ENCODE assay signal across 9 cellular contexts in genomic region chr14:76056128-76056527, GRCh38.
DNase-seq lines count a peak whose midpoint lies in the region; TF ChIP-seq lines count a peak whose summit lies in the region.
"Had no signal": no experiment of that assay in that cellular context is flagged by ENCODE, and none has a peak within 500 bp of the region (broad histone marks: within the 10 kb centered on the region; RNA-seq: fewer than 3 reads in every experiment).

No MANE protein-coding gene starts in this region.

- peak; percentile 14 for DNase-seq in DMS53 (lab: John Stamatoyannopoulos, UW)
- no peak for DNase-seq in DMS53 treated with DMSO at 0.1 percent for 48 hours (lab: John Stamatoyannopoulos, UW; ENCODE audit: unreplicated experiment)
- DNase-seq in brain microvascular endothelial cell, result peak; percentile 9
- no peak for DNase-seq in neuronal stem cell (ENCODE audit: low spot score)
- DNase-seq in COR-L47 (lab: John Stamatoyannopoulos, UW), result no peak
- no peak for DNase-seq in CD14-positive monocyte (ENCODE audit: low spot score)
- no peak for DNase-seq in SKM-1 treated with dmso at 0.1 percent for 144 hours (lab: John Stamatoyannopoulos, UW; ENCODE audit: unreplicated experiment)
- DNase-seq: RPMI8226 had no signal

- no peak overlapping the region for H4K91ac ChIP-seq in neuronal stem cell (ENCODE audit: low read depth, low read length, poor library complexity)

- no peak overlapping the region for H3K4me3 Mint-ChIP-seq in CD14-positive monocyte

- H3K4me2 ChIP-seq in Loucy (ENCODE audit: low read depth, low read length, poor library complexity, severe bottlenecking), result no peak overlapping the region
- H3K4me2 ChIP-seq in neuronal stem cell (ENCODE audit: insufficient read depth, low read length, poor library complexity, severe bottlenecking), result no peak overlapping the region

- H2BK120ac ChIP-seq in neuronal stem cell (ENCODE audit: low read depth, low read length), result peak overlapping the region; percentile 69

- no peaks in the 10 kb centered on the region for H3K36me3 Mint-ChIP-seq in CD14-positive monocyte

- no peaks in the 10 kb centered on the region for H3K79me1 ChIP-seq in neuronal stem cell (ENCODE audit: low read depth, low read length)

- H3K27me3 ChIP-seq in Loucy (ENCODE audit: insufficient read depth, low read length, poor library complexity, severe bottlenecking) (no peaks in the 10 kb centered on the region), brain microvascular endothelial cell (replicated peaks) (no peaks in the 10 kb centered on the region), neuronal stem cell (ENCODE audit: control insufficient read depth in 3 of 3, insufficient read depth in 3 of 3, low read depth in 1 of 3, low read length in 3 of 3) (no peaks in the 10 kb centered on the region)

- H3F3A ChIP-seq in Loucy (ENCODE audit: low read depth), result no peaks in the 10 kb centered on the region

- no peak overlapping the region for H2BK12ac ChIP-seq in neuronal stem cell (ENCODE audit: low read length)

- no peak overlapping the region for H3K27ac Mint-ChIP-seq in CD14-positive monocyte

- no CpG with 5 or more reads among the region's 8 CpGs for WGBS in neuronal stem cell (ENCODE audit: extremely low coverage in 2 of 2, insufficient read length in 2 of 2, insufficient replicate concordance in 1 of 2), 2 donors

- H3K4me1 Mint-ChIP-seq in CD14-positive monocyte, result no peaks in the 10 kb centered on the region

- H3K4ac ChIP-seq in neuronal stem cell (ENCODE audit: low read length), result no peak overlapping the region

- no peak overlapping the region for H3K23ac ChIP-seq in neuronal stem cell (ENCODE audit: low read depth, low read length, poor library complexity)

- in situ Hi-C loops in brain microvascular endothelial cell (cut with HindIII; ENCODE audit: low pct_ligation_motif_present, low sequenced_read_pairs), result no loop called here

- H3K9me3 Mint-ChIP-seq in CD14-positive monocyte, result no peaks in the 10 kb centered on the region

- peaks cover 0 to 3% (median 0%) of the 10 kb centered on the region in 3 donors for H3K27me3 Mint-ChIP-seq in CD14-positive monocyte (ENCODE audit: low read depth in 3 of 3)

- TF ChIP-seq CTCF in Loucy (conservative IDR thresholded peaks at IDR 0.05; ENCODE audit: low read length), result peak; percentile 72
- TF ChIP-seq CTCF in brain microvascular endothelial cell (IDR thresholded peaks at IDR 0.05; ENCODE audit: low read depth, low read length, missing control alignments), result peak; percentile 71
- TF ChIP-seq CTCF in CD14-positive monocyte (IDR thresholded peaks at IDR 0.05), result no peak

- no peaks in the 10 kb centered on the region for H3K79me2 ChIP-seq in Loucy (ENCODE audit: insufficient read depth, low read length)

- H2BK5ac ChIP-seq in neuronal stem cell (ENCODE audit: low read length), result no peak overlapping the region

- H3K4me3 ChIP-seq in Loucy (ENCODE audit: low read length, poor library complexity, severe bottlenecking) (no peak overlapping the region), brain microvascular endothelial cell (ENCODE audit: low read depth, low read length) (no peak overlapping the region), neuronal stem cell (ENCODE audit: low read length in 2 of 2) (no peak overlapping the region)

- H2AFZ ChIP-seq in Loucy (ENCODE audit: low read length), result no peak overlapping the region
- no peak overlapping the region for H2AFZ ChIP-seq in neuronal stem cell (ENCODE audit: low read length)

- H3K18ac ChIP-seq in neuronal stem cell (ENCODE audit: low read length), result no peak overlapping the region

- no peak overlapping the region for H4K8ac ChIP-seq in neuronal stem cell (ENCODE audit: low read depth, low read length)

- intact Hi-C loops in CD14-positive monocyte (cut with micrococcal nuclease), result loop anchor here (10.0 kb wide), 1 partner anchor 329 kb away; no protein-coding TSS in a partner anchor

- no peaks in the 10 kb centered on the region for H4K20me1 ChIP-seq in Loucy (ENCODE audit: insufficient read depth, low read length, poor library complexity, severe bottlenecking)

- no peaks in the 10 kb centered on the region for H3K9me3 ChIP-seq in Loucy (ENCODE audit: insufficient read depth, low read depth, low read length)
- no peaks in the 10 kb centered on the region for H3K9me3 ChIP-seq in neuronal stem cell (replicated peaks in 1 of 2; ENCODE audit: control insufficient read depth in 2 of 2, insufficient read depth in 1 of 2, low read depth in 1 of 2, low read length in 2 of 2)

- no peak overlapping the region for H3K14ac ChIP-seq in neuronal stem cell (ENCODE audit: low read length)

- no peak overlapping the region for H2AK5ac ChIP-seq in neuronal stem cell (ENCODE audit: low read depth, low read length)

- no peak overlapping the region for H3K27ac ChIP-seq in brain microvascular endothelial cell
- no peak overlapping the region for H3K27ac ChIP-seq in neuronal stem cell (replicated peaks; ENCODE audit: low read length)

- H2BK15ac ChIP-seq in neuronal stem cell (ENCODE audit: low read length), result no peak overlapping the region

- H3K4me1 ChIP-seq in Loucy (ENCODE audit: insufficient read depth, low read length, poor library complexity, severe bottlenecking) (no peaks in the 10 kb centered on the region), neuronal stem cell (ENCODE audit: control insufficient read depth in 2 of 2, insufficient read depth in 1 of 2, low read depth in 1 of 2, low read length in 2 of 2) (no peaks in the 10 kb centered on the region)

- no peaks in the 10 kb centered on the region for H3K9me2 ChIP-seq in Loucy (replicated peaks; ENCODE audit: low read depth, low read length)

- no peak overlapping the region for H3K9ac ChIP-seq in Loucy (ENCODE audit: low read depth, low read length, poor library complexity, severe bottlenecking)
- no peak overlapping the region for H3K9ac ChIP-seq in neuronal stem cell (ENCODE audit: low read depth, low read length, poor library complexity)

- H3K36me3 ChIP-seq in Loucy (ENCODE audit: insufficient read depth, low read length) (no peaks in the 10 kb centered on the region), brain microvascular endothelial cell (replicated peaks) (peaks cover 3% of the 10 kb centered on the region), neuronal stem cell (replicated peaks in 1 of 2; ENCODE audit: control insufficient read depth in 2 of 2, insufficient read depth in 2 of 2, low read length in 2 of 2) (peaks cover 2 to 12% of the 10 kb centered on the region in 2 donors)

Comparison
In these comparisons a context has a peak if more than half of its experiments do, and no peak if none do; other contexts are left out.
1. DNase-seq: peak in DMS53 (single experiment) and brain microvascular endothelial cell (single experiment); none in DMS53 treated with DMSO at 0.1 percent for 48 hours (single experiment), neuronal stem cell (single experiment), COR-L47 (single experiment), CD14-positive monocyte (single experiment) and SKM-1 treated with dmso at 0.1 percent for 144 hours (single experiment).